ENCODE assay signal across 15 cellular contexts in the genomic region with DNA sequence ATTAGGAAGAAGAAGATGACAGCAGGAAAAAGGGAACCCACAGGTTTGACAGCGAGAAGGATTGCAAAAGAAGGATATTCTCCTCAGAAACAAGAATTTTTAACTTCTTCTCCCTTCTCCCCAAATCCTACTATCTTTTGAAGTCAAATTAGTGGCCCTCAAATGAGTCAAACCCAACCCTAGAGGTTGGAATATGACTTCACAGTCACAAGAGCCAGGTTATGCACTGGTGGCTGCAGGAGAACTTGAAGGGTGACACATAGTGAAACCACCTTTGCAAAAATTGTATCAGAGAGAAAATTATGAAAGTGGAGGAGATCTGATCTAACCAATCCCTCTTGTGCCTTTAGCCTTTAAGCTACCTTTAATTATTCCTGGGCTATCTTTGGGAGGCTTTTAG.
DNase-seq lines count a peak whose midpoint lies in the region; ATAC-seq and TF ChIP-seq lines count a peak whose summit lies in the region.
"Had no signal": no experiment of that assay in that cellular context is flagged by ENCODE, and none has a peak within 500 bp of the region (broad histone marks: within the 10 kb centered on the region; RNA-seq: fewer than 3 reads in every experiment).

No MANE protein-coding gene starts in this region.

- H3K36me3 Mint-ChIP-seq in activated T-helper 2 cell treated with anti-CD3 and anti-CD28 coated beads, Interferon-gamma antibody, Interleukin-2, Interleukin-4, amounts not matched to agents 10 μg/mL and 5 μg/mL and 100 μg/mL, durations not matched to agents 14 hours and 24 hours and 36 hours (ENCODE audit: low read depth) = no peaks in the 10 kb centered on the region
- H3K36me3 Mint-ChIP-seq: immature natural killer cell had no signal

- no peaks in the 10 kb centered on the region for H3K9me3 Mint-ChIP-seq in activated T-helper 2 cell treated with anti-CD3 and anti-CD28 coated beads, Interferon-gamma antibody, Interleukin-2, Interleukin-4, amounts not matched to agents 10 μg/mL and 5 μg/mL and 100 μg/mL, durations not matched to agents 14 hours and 24 hours and 36 hours
- H3K9me3 Mint-ChIP-seq: immature natural killer cell had no signal

- ATAC-seq in GM18502 (IDR thresholded peaks at IDR 0.05; ENCODE audit: poor library complexity, unreplicated experiment) = peak; percentile 80
- peak; percentile 61 for ATAC-seq in GM21526 (IDR thresholded peaks at IDR 0.05; ENCODE audit: low FRiP score, unreplicated experiment)
- peak; percentile 64 for ATAC-seq in HG03378 (IDR thresholded peaks at IDR 0.05; ENCODE audit: unreplicated experiment)
- no peak for ATAC-seq in HG03520 (IDR thresholded peaks at IDR 0.05; ENCODE audit: unreplicated experiment)
- no peak for ATAC-seq in left ventricle myocardium superior
- no peak for ATAC-seq in HG03571 (IDR thresholded peaks at IDR 0.05; ENCODE audit: unreplicated experiment)
- ATAC-seq: gastrocnemius medialis had no signal

- intact Hi-C loops in left ventricle myocardium superior (cut with micrococcal nuclease) = no loop called here
- intact Hi-C loops in activated T-helper 2 cell treated with anti-CD3 and anti-CD28 coated beads, Interferon-gamma antibody, Interleukin-2, Interleukin-4, amounts not matched to agents 10 μg/mL and 5 μg/mL and 100 μg/mL, durations not matched to agents 14 hours and 24 hours and 36 hours (cut with micrococcal nuclease) = loop anchor here (1.0 kb wide), 1 partner anchor 250 kb away; no protein-coding TSS in a partner anchor

- H3K4me3 ChIP-seq in GM12864 (ENCODE audit: low read depth, low read length) = no peak overlapping the region
- H3K4me3 ChIP-seq: gastrocnemius medialis had no signal

- DNase-seq in GM12864 (ENCODE audit: low read depth) = peak; percentile 2
- no peak for DNase-seq in left ventricle myocardium superior
- no peak for DNase-seq in activated T-helper 2 cell treated with anti-CD3 and anti-CD28 coated beads, Interferon-gamma antibody, Interleukin-2, Interleukin-4, amounts not matched to agents 10 μg/mL and 5 μg/mL and 100 μg/mL, durations not matched to agents 14 hours and 24 hours and 36 hours (ENCODE audit: low spot score)
- DNase-seq: gastrocnemius medialis, GOT3, immature natural killer cell, mesenchymal stem cell, NCI-H1436 treated with DMSO at 0.1 percent for 48 hours, T1000 had no signal

- no peak overlapping the region for H3K27ac Mint-ChIP-seq in activated T-helper 2 cell treated with anti-CD3 and anti-CD28 coated beads, Interferon-gamma antibody, Interleukin-2, Interleukin-4, amounts not matched to agents 10 μg/mL and 5 μg/mL and 100 μg/mL, durations not matched to agents 14 hours and 24 hours and 36 hours
- H3K27ac Mint-ChIP-seq: activated naive CD8-positive, alpha-beta T cell; immature natural killer cell had no signal

- peaks cover 5% of the 10 kb centered on the region for H3K4me1 Mint-ChIP-seq in activated T-helper 2 cell treated with anti-CD3 and anti-CD28 coated beads, Interferon-gamma antibody, Interleukin-2, Interleukin-4, amounts not matched to agents 10 μg/mL and 5 μg/mL and 100 μg/mL, durations not matched to agents 14 hours and 24 hours and 36 hours (ENCODE audit: low read depth)
- H3K4me1 Mint-ChIP-seq: immature natural killer cell had no signal

- H3K27me3 Mint-ChIP-seq in activated T-helper 2 cell treated with anti-CD3 and anti-CD28 coated beads, Interferon-gamma antibody, Interleukin-2, Interleukin-4, amounts not matched to agents 10 μg/mL and 5 μg/mL and 100 μg/mL, durations not matched to agents 14 hours and 24 hours and 36 hours (ENCODE audit: low read depth) = peaks cover 47% of the 10 kb centered on the region

- no peak overlapping the region for H3K4me3 Mint-ChIP-seq in activated T-helper 2 cell treated with anti-CD3 and anti-CD28 coated beads, Interferon-gamma antibody, Interleukin-2, Interleukin-4, amounts not matched to agents 10 μg/mL and 5 μg/mL and 100 μg/mL, durations not matched to agents 14 hours and 24 hours and 36 hours (ENCODE audit: low read depth)
- H3K4me3 Mint-ChIP-seq: activated naive CD8-positive, alpha-beta T cell; immature natural killer cell had no signal

- TF ChIP-seq CTCF in GM12864 (IDR thresholded peaks at IDR 0.05; ENCODE audit: low read depth, low read length, missing control alignments) = no peak

Comparison
In these comparisons a context has a peak if more than half of its experiments do, and no peak if none do; other contexts are left out.
1. ATAC-seq: peak in GM18502 (single experiment), GM21526 (single experiment) and HG03378 (single experiment); none in HG03520 (single experiment), left ventricle myocardium superior (single experiment) and HG03571 (single experiment).